9 cellular contexts compared by ENCODE assay signal in genomic region chr11:3164138-3164539, GRCh38. TPM values are rescaled to one million over a fixed set of nuclear protein-coding genes. Genes with fewer than 3 reads are reported as not detected.
A peak's percentile ranks its signal among the peaks of the same experiment; 100 is the strongest.
DNase-seq lines count a peak whose midpoint lies in the region; ATAC-seq and TF ChIP-seq lines count a peak whose summit lies in the region.
"Had no signal": no experiment of that assay in that cellular context is flagged by ENCODE, and none has a peak within 500 bp of the region (broad histone marks: within the 10 kb centered on the region; RNA-seq: fewer than 3 reads in every experiment).

No MANE protein-coding gene starts in this region.

- no peak for TF ChIP-seq CTCF in Peyer's patch (IDR thresholded peaks at IDR 0.05)
- no peak for TF ChIP-seq CTCF in fibroblast of lung (conservative IDR thresholded peaks at IDR 0.05 in 1 of 2, IDR thresholded peaks at IDR 0.05 in 1 of 2; ENCODE audit: low read depth in 1 of 2, low read length in 2 of 2)
- no peak for TF ChIP-seq CTCF in ovary (IDR thresholded peaks at IDR 0.05)

- H3K36me3 ChIP-seq in CD8-positive, alpha-beta memory T cell (ENCODE audit: insufficient read depth, low read length), result no peaks in the 10 kb centered on the region
- H3K36me3 ChIP-seq in Peyer's patch, result no peaks in the 10 kb centered on the region
- no peaks in the 10 kb centered on the region for H3K36me3 ChIP-seq in fibroblast of lung (ENCODE audit: control insufficient read depth, insufficient read depth, low read length)
- H3K36me3 ChIP-seq in ovary, result no peaks in the 10 kb centered on the region

- peaks cover 21% of the 10 kb centered on the region for H3K4me1 ChIP-seq in CD8-positive, alpha-beta memory T cell (ENCODE audit: insufficient read depth, low read length)
- H3K4me1 ChIP-seq in Peyer's patch (peaks cover 0 to 73% (median 0%) of the 10 kb centered on the region in 4 donors), fibroblast of lung (ENCODE audit: control insufficient read depth, extremely low read depth, insufficient read depth, low read length) (peaks cover 32% of the 10 kb centered on the region), ovary (ENCODE audit: insufficient read depth) (peaks cover 24% of the 10 kb centered on the region)

- peaks cover 50% of the 10 kb centered on the region for H3K79me2 ChIP-seq in fibroblast of lung (ENCODE audit: control insufficient read depth, insufficient read depth, low read length)

- peak overlapping the region; percentile 4 for H3K27ac ChIP-seq in CD8-positive, alpha-beta memory T cell (ENCODE audit: low read depth, low read length)
- H3K27ac ChIP-seq in Peyer's patch (peak overlapping the region; percentile 59 to 88 (median 72)), fibroblast of lung (ENCODE audit: insufficient read depth, low read length) (peak overlapping the region; percentile 74), ovary (peak overlapping the region; percentile 47 to 69)

- H3K27me3 ChIP-seq in CD8-positive, alpha-beta memory T cell (ENCODE audit: insufficient read depth, low read length, poor library complexity, severe bottlenecking), result peaks cover 6% of the 10 kb centered on the region
- H3K27me3 ChIP-seq in Peyer's patch (no peaks in the 10 kb centered on the region), fibroblast of lung (ENCODE audit: control insufficient read depth, insufficient read depth, low read length) (no peaks in the 10 kb centered on the region), ovary (no peaks in the 10 kb centered on the region)

- peak overlapping the region; percentile 84 for H3K9ac ChIP-seq in fibroblast of lung (ENCODE audit: insufficient read depth, low read length)

- CTCF ChIA-PET in CD8-positive, alpha-beta memory T cell (lab: Charles Lee), result no interaction called here

- TF ChIP-seq EP300 in ovary (IDR thresholded peaks at IDR 0.05), result no peak

- H3K36me3 Mint-ChIP-seq in CD8-positive, alpha-beta memory T cell, result no peaks in the 10 kb centered on the region

- POLR2A ChIA-PET in CD8-positive, alpha-beta memory T cell (lab: Charles Lee), result no interaction called here

- peaks cover 9 to 31% (median 13%) of the 10 kb centered on the region in 3 donors for H3K4me1 Mint-ChIP-seq in CD8-positive, alpha-beta memory T cell

- DNase-seq in CD8-positive, alpha-beta memory T cell, result peak in 1 of 5 donors; percentile 23
- DNase-seq in Peyer's patch, result peak in 1 of 3 donors; percentile 50
- DNase-seq in fibroblast of lung (ENCODE audit: low read depth in 2 of 2), result no peak
- DNase-seq in ovary, result peak in 4 of 5 donors; percentile 19 to 61 (median 50)
- no peak for DNase-seq in GOT3 (lab: John Stamatoyannopoulos, UW)

- H3K27ac Mint-ChIP-seq in CD8-positive, alpha-beta memory T cell, result peak overlapping the region in 3 of 8 donors; percentile 63 to 94 (median 74)

- peak overlapping the region; percentile 57 to 90 (median 85) for H3K4me3 Mint-ChIP-seq in CD8-positive, alpha-beta memory T cell

- peak overlapping the region; percentile 54 for H3K4me3 ChIP-seq in CD8-positive, alpha-beta memory T cell (ENCODE audit: low read length)
- H3K4me3 ChIP-seq in Peyer's patch, result peak overlapping the region; percentile 45 to 93 (median 68)
- H3K4me3 ChIP-seq in fibroblast of lung (replicated peaks in 1 of 4; ENCODE audit: control extremely low read depth in 1 of 4, insufficient read depth in 1 of 4, low read depth in 3 of 4, low read length in 4 of 4), result peak overlapping the region; percentile 84 to 93 (median 88)
- peak overlapping the region; percentile 38 for H3K4me3 ChIP-seq in ovary

- H4K20me1 ChIP-seq in fibroblast of lung (ENCODE audit: control insufficient read depth, extremely low read depth, insufficient read depth, low read length), result no peaks in the 10 kb centered on the region

- H3K27me3 Mint-ChIP-seq in CD8-positive, alpha-beta memory T cell, result peaks cover 5 to 52% of the 10 kb centered on the region in 2 donors

- ATAC-seq in HG03457 (IDR thresholded peaks at IDR 0.05; ENCODE audit: unreplicated experiment), result no peak
- ATAC-seq in HG03025 (IDR thresholded peaks at IDR 0.05; ENCODE audit: low FRiP score, unreplicated experiment), result no peak
- no peak for ATAC-seq in HG03442 (IDR thresholded peaks at IDR 0.05; ENCODE audit: unreplicated experiment)

- no peak for TF ChIP-seq POLR2A in Peyer's patch (IDR thresholded peaks at IDR 0.05)
- TF ChIP-seq POLR2A in ovary (IDR thresholded peaks at IDR 0.05), result no peak

- peak overlapping the region; percentile 93 for H3K4me2 ChIP-seq in fibroblast of lung (ENCODE audit: extremely low read depth, insufficient read depth, low read length)

- no peak overlapping the region for H2AFZ ChIP-seq in fibroblast of lung (ENCODE audit: low read length)

- H3K9me3 Mint-ChIP-seq in CD8-positive, alpha-beta memory T cell, result no peaks in the 10 kb centered on the region

- no peaks in the 10 kb centered on the region for H3K9me3 ChIP-seq in CD8-positive, alpha-beta memory T cell (ENCODE audit: low read length)
- H3K9me3 ChIP-seq in Peyer's patch, result no peaks in the 10 kb centered on the region
- no peaks in the 10 kb centered on the region for H3K9me3 ChIP-seq in fibroblast of lung (ENCODE audit: control insufficient read depth, insufficient read depth, low read depth, low read length)
- no peaks in the 10 kb centered on the region for H3K9me3 ChIP-seq in ovary

- WGBS in ovary, 3 donors, result 6 to 7% (median 6%) methylated on average over 13 of the region's 13 CpGs

- intact Hi-C loops in ovary (cut with DNase I), result no loop called here

RNA-seq across cellular contexts. Expression of gene OSBPL5, which starts 1.0 kb away (rescaled TPM):
- total RNA-seq in CD8-positive, alpha-beta memory T cell, result 1 to 10 TPM; 2.6 to 2.7 TPM
- 8.5 TPM for polyA plus RNA-seq in CD8-positive, alpha-beta memory T cell
- total RNA-seq in Peyer's patch (100 to 1,000 TPM in 1 of 4 donors, 10 to 100 TPM in 3; 39.8 to 110 (median 73.2) TPM), fibroblast of lung (33.9 and 49.0 TPM in 2 replicates), ovary (10 to 100 TPM; 12.5 to 41.0 (median 34.1) TPM)
- polyA plus RNA-seq in fibroblast of lung (10.1 and 12.4 TPM in 2 replicates), ovary (10 to 100 TPM in 1 of 2 donors, 1 to 10 TPM in 1; 3.0 to 23.3 TPM)
- 25.2 and 39.1 TPM in 2 replicates for polyA plus RNA-seq in fibroblast of lung (2012)
- polyA minus RNA-seq in fibroblast of lung (ENCODE audit: low replicate concordance), result 28.9 and 38.6 TPM in 2 replicates

RNA-seq across cellular contexts. Expression of gene MRGPRG, which starts 54.5 kb away (rescaled TPM):
- not detected for total RNA-seq in CD8-positive, alpha-beta memory T cell
- not detected for polyA plus RNA-seq in CD8-positive, alpha-beta memory T cell
- total RNA-seq in Peyer's patch, result not detected
- not detected in 2 replicates for total RNA-seq in fibroblast of lung
- polyA plus RNA-seq in fibroblast of lung, result not detected in 2 replicates
- polyA plus RNA-seq in fibroblast of lung (2012), result not detected in 2 replicates
- polyA minus RNA-seq in fibroblast of lung (ENCODE audit: low replicate concordance), result not detected in 2 replicates
- not detected for total RNA-seq in ovary
- polyA plus RNA-seq in ovary, result not detected
- total RNA-seq: T-helper 2 cell treated with Interferon-gamma antibody and Interleukin-4, amounts not matched to agents 100 ng/mL and 5 ng/mL, for 36 hours had no signal

Comparison
In these comparisons a context has a peak if more than half of its experiments do, and no peak if none do; other contexts are left out.
1. DNase-seq: peak in ovary (4 of 5); none in fibroblast of lung (0 of 2) and GOT3 (single experiment).
2. H3K27ac ChIP-seq: peak in every context shown above with its lines; median percentile 74 in fibroblast of lung; 72 in Peyer's patch; 58 in ovary; 4 in CD8-positive, alpha-beta memory T cell.
3. H3K4me3 ChIP-seq: peak in every context shown above with its lines; median percentile 88 in fibroblast of lung; 68 in Peyer's patch; 54 in CD8-positive, alpha-beta memory T cell; 38 in ovary.